In genomic region chr2:174344716-174345472, GRCh38 we compare ENCODE assay signal across 8 cellular contexts. TPM values are rescaled to one million over a fixed set of nuclear protein-coding genes. Genes with fewer than 3 reads are reported as not detected.
DNase-seq lines count a peak whose midpoint lies in the region; ATAC-seq and TF ChIP-seq lines count a peak whose summit lies in the region.

No MANE protein-coding gene starts in this region.

- peaks cover 43% of the 10 kb centered on the region for H3K27me3 Mint-ChIP-seq in activated CD8-positive, alpha-beta T cell treated with anti-CD3 and anti-CD28 coated beads for 36 hours
- peaks cover 47% of the 10 kb centered on the region for H3K27me3 Mint-ChIP-seq in activated CD8-positive, alpha-beta T cell treated with anti-CD3 and anti-CD28 coated beads, Interleukin-2, amount 10 ng/mL, durations not matched to agents 7 days and 5 days (ENCODE audit: low read depth)
- H3K27me3 Mint-ChIP-seq in activated CD8-positive, alpha-beta memory T cell treated with anti-CD3 and anti-CD28 coated beads, Interleukin-2, amount 10 ng/mL, durations not matched to agents 7 days and 5 days = peaks cover 51% of the 10 kb centered on the region

- WGBS in smooth muscle cell (ENCODE audit: low lambda C conversion rate) = 27% methylated on average over 14 of the region's 14 CpGs

- ATAC-seq in activated CD8-positive, alpha-beta T cell treated with anti-CD3 and anti-CD28 coated beads for 36 hours = no peak
- no peak for ATAC-seq in activated CD8-positive, alpha-beta T cell treated with anti-CD3 and anti-CD28 coated beads, Interleukin-2, amount 10 ng/mL, durations not matched to agents 7 days and 5 days
- no peak for ATAC-seq in activated CD8-positive, alpha-beta memory T cell treated with anti-CD3 and anti-CD28 coated beads, Interleukin-2, amount 10 ng/mL, durations not matched to agents 7 days and 5 days
- ATAC-seq in GM19467 (IDR thresholded peaks at IDR 0.05; ENCODE audit: unreplicated experiment) = no peak

- POLR2A ChIA-PET in activated CD8-positive, alpha-beta T cell treated with anti-CD3 and anti-CD28 coated beads for 36 hours (lab: Charles Lee) = interaction anchor here (1.1 to 1.3 kb wide), 2 partner anchors 9 to 11 kb away, joined by 4 read pairs; partner anchors contain the start of gene SP9
- POLR2A ChIA-PET in activated CD8-positive, alpha-beta T cell treated with anti-CD3 and anti-CD28 coated beads, Interleukin-2, amount 10 ng/mL, durations not matched to agents 7 days and 5 days (lab: Charles Lee) = no interaction called here

- no peak for DNase-seq in activated CD8-positive, alpha-beta T cell treated with anti-CD3 and anti-CD28 coated beads for 36 hours
- DNase-seq in activated CD8-positive, alpha-beta T cell treated with anti-CD3 and anti-CD28 coated beads, Interleukin-2, amount 10 ng/mL, durations not matched to agents 7 days and 5 days = no peak
- DNase-seq in NCI-H2227 treated with DMSO at 0.1 percent for 48 hours (lab: John Stamatoyannopoulos, UW) (peak; percentile 70), choroid plexus epithelial cell (ENCODE audit: low read depth) (peak; percentile 53), smooth muscle cell (lab: John Stamatoyannopoulos, UW; ENCODE audit: unreplicated experiment) (no peak), colonic mucosa (no peak)
- DNase-seq in activated CD8-positive, alpha-beta memory T cell treated with anti-CD3 and anti-CD28 coated beads, Interleukin-2, amount 10 ng/mL, durations not matched to agents 7 days and 5 days = no peak

- peaks cover 29% of the 10 kb centered on the region for H3K4me1 ChIP-seq in smooth muscle cell (ENCODE audit: low read depth)
- H3K4me1 ChIP-seq in colonic mucosa = peaks cover 27% of the 10 kb centered on the region

- H2AFZ ChIP-seq in smooth muscle cell (ENCODE audit: low read depth) = no peak overlapping the region

- H3K27ac Mint-ChIP-seq in activated CD8-positive, alpha-beta T cell treated with anti-CD3 and anti-CD28 coated beads for 36 hours = no peak overlapping the region
- no peak overlapping the region for H3K27ac Mint-ChIP-seq in activated CD8-positive, alpha-beta T cell treated with anti-CD3 and anti-CD28 coated beads, Interleukin-2, amount 10 ng/mL, durations not matched to agents 7 days and 5 days
- no peak overlapping the region for H3K27ac Mint-ChIP-seq in activated CD8-positive, alpha-beta memory T cell treated with anti-CD3 and anti-CD28 coated beads, Interleukin-2, amount 10 ng/mL, durations not matched to agents 7 days and 5 days

- H3K4me3 ChIP-seq in choroid plexus epithelial cell (ENCODE audit: low read depth, low read length) (no peak overlapping the region), smooth muscle cell (no peak overlapping the region), colonic mucosa (no peak overlapping the region)

- no peaks in the 10 kb centered on the region for H3K79me2 ChIP-seq in smooth muscle cell (ENCODE audit: low read depth)

- intact Hi-C loops in activated CD8-positive, alpha-beta T cell treated with anti-CD3 and anti-CD28 coated beads for 36 hours (cut with micrococcal nuclease) = loop anchor here (5.0 to 10.0 kb wide), 3 partner anchors 208 to 943 kb away; partner anchors contain the start of gene SP3
- intact Hi-C loops in colonic mucosa (cut with DNase I) = loop anchor here (5.0 to 10.0 kb wide), 2 partner anchors 188 to 460 kb away; no protein-coding TSS in a partner anchor

- H3K9me3 ChIP-seq in smooth muscle cell (replicated peaks; ENCODE audit: low read depth) (no peaks in the 10 kb centered on the region), colonic mucosa (no peaks in the 10 kb centered on the region)

- no peak overlapping the region for H3K4me3 Mint-ChIP-seq in activated CD8-positive, alpha-beta T cell treated with anti-CD3 and anti-CD28 coated beads for 36 hours
- no peak overlapping the region for H3K4me3 Mint-ChIP-seq in activated CD8-positive, alpha-beta T cell treated with anti-CD3 and anti-CD28 coated beads, Interleukin-2, amount 10 ng/mL, durations not matched to agents 7 days and 5 days
- no peak overlapping the region for H3K4me3 Mint-ChIP-seq in activated CD8-positive, alpha-beta memory T cell treated with anti-CD3 and anti-CD28 coated beads, Interleukin-2, amount 10 ng/mL, durations not matched to agents 7 days and 5 days

- H3F3A ChIP-seq in smooth muscle cell (ENCODE audit: low read depth) = peaks cover 5% of the 10 kb centered on the region

- H3K4me2 ChIP-seq in smooth muscle cell = no peak overlapping the region

- H4K20me1 ChIP-seq in smooth muscle cell (ENCODE audit: low read depth) = peaks cover 4% of the 10 kb centered on the region

- no peak overlapping the region for H3K27ac ChIP-seq in smooth muscle cell (ENCODE audit: low read depth)
- H3K27ac ChIP-seq in colonic mucosa = no peak overlapping the region

- no peaks in the 10 kb centered on the region for H3K9me3 Mint-ChIP-seq in activated CD8-positive, alpha-beta T cell treated with anti-CD3 and anti-CD28 coated beads for 36 hours
- no peaks in the 10 kb centered on the region for H3K9me3 Mint-ChIP-seq in activated CD8-positive, alpha-beta T cell treated with anti-CD3 and anti-CD28 coated beads, Interleukin-2, amount 10 ng/mL, durations not matched to agents 7 days and 5 days (ENCODE audit: insufficient read depth)
- H3K9me3 Mint-ChIP-seq in activated CD8-positive, alpha-beta memory T cell treated with anti-CD3 and anti-CD28 coated beads, Interleukin-2, amount 10 ng/mL, durations not matched to agents 7 days and 5 days (ENCODE audit: low read depth) = no peaks in the 10 kb centered on the region

- H3K27me3 ChIP-seq in smooth muscle cell (ENCODE audit: low read depth) (peaks cover 73% of the 10 kb centered on the region), colonic mucosa (peaks cover 54% of the 10 kb centered on the region)

- CTCF ChIA-PET in activated CD8-positive, alpha-beta T cell treated with anti-CD3 and anti-CD28 coated beads for 36 hours (lab: Charles Lee) = interaction anchor here (0.7 to 2.0 kb wide), 15 partner anchors 11 to 945 kb away, joined by 3 to 17 read pairs (median 4); partner anchors contain the start of gene SP9
- CTCF ChIA-PET in activated CD8-positive, alpha-beta T cell treated with anti-CD3 and anti-CD28 coated beads, Interleukin-2, amount 10 ng/mL, durations not matched to agents 7 days and 5 days (lab: Charles Lee) = interaction anchor here (0.7 to 2.9 kb wide), 12 partner anchors 11 to 1317 kb away, joined by 3 to 17 read pairs (median 3); no protein-coding TSS in a partner anchor
- CTCF ChIA-PET in activated CD8-positive, alpha-beta memory T cell treated with anti-CD3 and anti-CD28 coated beads, Interleukin-2, amount 10 ng/mL, durations not matched to agents 7 days and 5 days (lab: Charles Lee) = interaction anchor here (1.1 to 2.8 kb wide), 6 partner anchors 9 to 942 kb away, joined by 3 to 11 read pairs (median 6); no protein-coding TSS in a partner anchor

- TF ChIP-seq CTCF in activated CD8-positive, alpha-beta T cell treated with anti-CD3 and anti-CD28 coated beads for 36 hours (IDR thresholded peaks at IDR 0.05) = peak; percentile 54
- TF ChIP-seq CTCF in choroid plexus epithelial cell (conservative IDR thresholded peaks at IDR 0.05; ENCODE audit: low read depth, low read length) (peak; percentile 36), smooth muscle cell (IDR thresholded peaks at IDR 0.05; ENCODE audit: borderline replicate concordance, insufficient read depth, poor library complexity, severe bottlenecking) (peak; percentile 53), colonic mucosa (IDR thresholded peaks at IDR 0.05) (no peak)

- no peak overlapping the region for H3K9ac ChIP-seq in smooth muscle cell (ENCODE audit: low read depth)
- H3K9ac ChIP-seq in colonic mucosa (ENCODE audit: low read depth in 2 of 2, low read length in 2 of 2) = no peak overlapping the region

- H3K4me1 Mint-ChIP-seq in activated CD8-positive, alpha-beta T cell treated with anti-CD3 and anti-CD28 coated beads for 36 hours (ENCODE audit: low read depth) = peaks cover 24% of the 10 kb centered on the region
- H3K4me1 Mint-ChIP-seq in activated CD8-positive, alpha-beta T cell treated with anti-CD3 and anti-CD28 coated beads, Interleukin-2, amount 10 ng/mL, durations not matched to agents 7 days and 5 days (ENCODE audit: low read depth) = peaks cover 32% of the 10 kb centered on the region
- peaks cover 33% of the 10 kb centered on the region for H3K4me1 Mint-ChIP-seq in activated CD8-positive, alpha-beta memory T cell treated with anti-CD3 and anti-CD28 coated beads, Interleukin-2, amount 10 ng/mL, durations not matched to agents 7 days and 5 days

- H3K36me3 ChIP-seq in smooth muscle cell (ENCODE audit: low read depth) = peaks cover 7% of the 10 kb centered on the region
- no peaks in the 10 kb centered on the region for H3K36me3 ChIP-seq in colonic mucosa

- H3K36me3 Mint-ChIP-seq in activated CD8-positive, alpha-beta T cell treated with anti-CD3 and anti-CD28 coated beads for 36 hours (ENCODE audit: low read depth) = peaks cover 14% of the 10 kb centered on the region
- H3K36me3 Mint-ChIP-seq in activated CD8-positive, alpha-beta T cell treated with anti-CD3 and anti-CD28 coated beads, Interleukin-2, amount 10 ng/mL, durations not matched to agents 7 days and 5 days (ENCODE audit: low read depth) = peaks cover 12% of the 10 kb centered on the region
- H3K36me3 Mint-ChIP-seq in activated CD8-positive, alpha-beta memory T cell treated with anti-CD3 and anti-CD28 coated beads, Interleukin-2, amount 10 ng/mL, durations not matched to agents 7 days and 5 days = peaks cover 13% of the 10 kb centered on the region

RNA-seq across cellular contexts. Expression of gene SP9, which starts 10.1 kb away (rescaled TPM):
- total RNA-seq in activated CD8-positive, alpha-beta T cell treated with anti-CD3 and anti-CD28 coated beads for 36 hours = not detected
- total RNA-seq in activated CD8-positive, alpha-beta T cell treated with anti-CD3 and anti-CD28 coated beads, Interleukin-2, amount 10 ng/mL, durations not matched to agents 7 days and 5 days = not detected
- total RNA-seq in smooth muscle cell (0.49 and 0.63 TPM in 2 replicates), colonic mucosa (not detected)
- 0.17 and 0.26 TPM in 2 replicates for polyA plus RNA-seq in smooth muscle cell
- total RNA-seq in activated CD8-positive, alpha-beta memory T cell treated with anti-CD3 and anti-CD28 coated beads, Interleukin-2, amount 10 ng/mL, durations not matched to agents 7 days and 5 days = not detected

RNA-seq across cellular contexts. Expression of gene SCRN3, which starts 50.6 kb away (rescaled TPM):
- total RNA-seq in activated CD8-positive, alpha-beta T cell treated with anti-CD3 and anti-CD28 coated beads for 36 hours = 10 to 100 TPM; 12.9 to 13.7 TPM
- 10 to 100 TPM; 14.7 to 18.6 TPM for total RNA-seq in activated CD8-positive, alpha-beta T cell treated with anti-CD3 and anti-CD28 coated beads, Interleukin-2, amount 10 ng/mL, durations not matched to agents 7 days and 5 days
- total RNA-seq in smooth muscle cell (27.2 and 27.8 TPM in 2 replicates), colonic mucosa (10 to 100 TPM; 19.1 to 20.7 TPM)
- 9.8 and 19.1 TPM in 2 replicates for polyA plus RNA-seq in smooth muscle cell
- 10 to 100 TPM; 16.9 to 20.9 TPM for total RNA-seq in activated CD8-positive, alpha-beta memory T cell treated with anti-CD3 and anti-CD28 coated beads, Interleukin-2, amount 10 ng/mL, durations not matched to agents 7 days and 5 days

Comparison
In these comparisons a context has a peak if more than half of its experiments do, and no peak if none do; other contexts are left out.
1. DNase-seq: peak in NCI-H2227 treated with DMSO at 0.1 percent for 48 hours (single experiment) and choroid plexus epithelial cell (single experiment); none in activated CD8-positive, alpha-beta T cell treated with anti-CD3 and anti-CD28 coated beads for 36 hours (single experiment), activated CD8-positive, alpha-beta T cell treated with anti-CD3 and anti-CD28 coated beads, Interleukin-2, amount 10 ng/mL, durations not matched to agents 7 days and 5 days (single experiment), smooth muscle cell (single experiment), colonic mucosa (single experiment) and activated CD8-positive, alpha-beta memory T cell treated with anti-CD3 and anti-CD28 coated beads, Interleukin-2, amount 10 ng/mL, durations not matched to agents 7 days and 5 days (single experiment).